Comparison of ENCODE assay signal across 24 cellular contexts in genomic region chr10:73791871-73792400, GRCh38. TPM values are rescaled to one million over a fixed set of nuclear protein-coding genes. Genes with fewer than 3 reads are reported as not detected.
DNase-seq lines count a peak whose midpoint lies in the region; ATAC-seq and TF ChIP-seq lines count a peak whose summit lies in the region.
"Had no signal": no experiment of that assay in that cellular context is flagged by ENCODE, and none has a peak within 500 bp of the region (broad histone marks: within the 10 kb centered on the region; RNA-seq: fewer than 3 reads in every experiment).

No MANE protein-coding gene starts in this region.

- peak; percentile 15 to 18 for ATAC-seq in activated T-cell treated with anti-CD3 and anti-CD28 coated beads, Interleukin-2, amount 50 U/mL, for 72 hours (replicated peaks in 1 of 2)
- ATAC-seq in activated T-cell treated with anti-CD3 and anti-CD28 coated beads, Interleukin-2, amount 50 U/mL, for 4 hours = no peak
- ATAC-seq in esophagus mucosa (peak; percentile 14), omental fat pad (ENCODE audit: low FRiP score) (peak; percentile 7), GM18520 (IDR thresholded peaks at IDR 0.05; ENCODE audit: unreplicated experiment) (no peak), GM18868 (IDR thresholded peaks at IDR 0.05; ENCODE audit: unreplicated experiment) (no peak)
- ATAC-seq in stimulated activated memory B cell treated with anti-CD40 and anti-IgM and Interleukin-4, amounts not matched to agents 10 μg/mL and 1 μg/mL and 100 μg/mL, for 72 hours = no peak
- ATAC-seq: A549 had no signal

- H3K4me3 Mint-ChIP-seq in activated T-cell treated with anti-CD3 and anti-CD28 coated beads, Interleukin-2, amount 50 U/mL, for 72 hours = no peak overlapping the region
- H3K4me3 Mint-ChIP-seq in activated T-cell treated with anti-CD3 and anti-CD28 coated beads, Interleukin-2, amount 50 U/mL, for 4 hours = no peak overlapping the region
- no peak overlapping the region for H3K4me3 Mint-ChIP-seq in stimulated activated memory B cell treated with anti-CD40 and anti-IgM and Interleukin-4, amounts not matched to agents 10 μg/mL and 1 μg/mL and 100 μg/mL, for 72 hours
- H3K4me3 Mint-ChIP-seq: B cell, CD14-positive monocyte had no signal

- peaks cover 21% of the 10 kb centered on the region for H3K4me1 Mint-ChIP-seq in activated T-cell treated with anti-CD3 and anti-CD28 coated beads, Interleukin-2, amount 50 U/mL, for 72 hours (ENCODE audit: low read depth)
- peaks cover 9% of the 10 kb centered on the region for H3K4me1 Mint-ChIP-seq in activated T-cell treated with anti-CD3 and anti-CD28 coated beads, Interleukin-2, amount 50 U/mL, for 4 hours (ENCODE audit: low read depth)
- H3K4me1 Mint-ChIP-seq in stimulated activated memory B cell treated with anti-CD40 and anti-IgM and Interleukin-4, amounts not matched to agents 10 μg/mL and 1 μg/mL and 100 μg/mL, for 72 hours = peaks cover 22% of the 10 kb centered on the region

- H3K27ac Mint-ChIP-seq in activated T-cell treated with anti-CD3 and anti-CD28 coated beads, Interleukin-2, amount 50 U/mL, for 72 hours = no peak overlapping the region
- H3K27ac Mint-ChIP-seq in stimulated activated memory B cell treated with anti-CD40 and anti-IgM and Interleukin-4, amounts not matched to agents 10 μg/mL and 1 μg/mL and 100 μg/mL, for 72 hours = no peak overlapping the region
- H3K27ac Mint-ChIP-seq: B cell had no signal

- H3K27me3 ChIP-seq in H7 (ENCODE audit: control insufficient read depth, insufficient read depth, low read length) = no peaks in the 10 kb centered on the region

- TF ChIP-seq CTCF in omental fat pad (IDR thresholded peaks at IDR 0.05) = no peak

- DNase-seq in activated T-cell treated with anti-CD3 and anti-CD28 coated beads, Interleukin-2, amount 50 U/mL, for 72 hours = no peak
- DNase-seq in activated T-cell treated with anti-CD3 and anti-CD28 coated beads, Interleukin-2, amount 50 U/mL, for 4 hours = no peak
- peak; percentile 47 for DNase-seq in H7
- no peak for DNase-seq in omental fat pad (ENCODE audit: low spot score)
- DNase-seq: EL, GF-D8, KBM-7, NCI-H1092 treated with DMSO at 0.1 percent for 48 hours, NCI-H146, NCI-H2029, NCI-H226, NCI-H510A treated with DMSO at 0.1 percent for 48 hours, NCI-H748 treated with DMSO at 0.1 percent for 48 hours, PC-9, RPMI8226, SHP77 treated with DMSO at 0.1 percent for 48 hours had no signal

- peaks cover 13% of the 10 kb centered on the region for H3K36me3 ChIP-seq in H7 (replicated peaks; ENCODE audit: control insufficient read depth, insufficient read depth, low read length)

- no peaks in the 10 kb centered on the region for H3K27me3 Mint-ChIP-seq in activated T-cell treated with anti-CD3 and anti-CD28 coated beads, Interleukin-2, amount 50 U/mL, for 72 hours (ENCODE audit: low read depth)
- no peaks in the 10 kb centered on the region for H3K27me3 Mint-ChIP-seq in activated T-cell treated with anti-CD3 and anti-CD28 coated beads, Interleukin-2, amount 50 U/mL, for 4 hours (ENCODE audit: low read depth)
- H3K27me3 Mint-ChIP-seq in stimulated activated memory B cell treated with anti-CD40 and anti-IgM and Interleukin-4, amounts not matched to agents 10 μg/mL and 1 μg/mL and 100 μg/mL, for 72 hours = no peaks in the 10 kb centered on the region
- H3K27me3 Mint-ChIP-seq: B cell had no signal

- H3K36me3 Mint-ChIP-seq in activated T-cell treated with anti-CD3 and anti-CD28 coated beads, Interleukin-2, amount 50 U/mL, for 72 hours (ENCODE audit: insufficient read depth in 2 of 2) = peaks cover 7 to 22% of the 10 kb centered on the region in 2 donors
- peaks cover 39% of the 10 kb centered on the region for H3K36me3 Mint-ChIP-seq in activated T-cell treated with anti-CD3 and anti-CD28 coated beads, Interleukin-2, amount 50 U/mL, for 4 hours (ENCODE audit: insufficient read depth)
- peaks cover 74% of the 10 kb centered on the region for H3K36me3 Mint-ChIP-seq in stimulated activated memory B cell treated with anti-CD40 and anti-IgM and Interleukin-4, amounts not matched to agents 10 μg/mL and 1 μg/mL and 100 μg/mL, for 72 hours

- no peak overlapping the region for H3K4me3 ChIP-seq in H7 (ENCODE audit: insufficient read depth, low read depth, low read length)
- H3K4me3 ChIP-seq: A549, HAP-1, PC-9 had no signal

- no peaks in the 10 kb centered on the region for H3K9me3 Mint-ChIP-seq in activated T-cell treated with anti-CD3 and anti-CD28 coated beads, Interleukin-2, amount 50 U/mL, for 72 hours
- no peaks in the 10 kb centered on the region for H3K9me3 Mint-ChIP-seq in activated T-cell treated with anti-CD3 and anti-CD28 coated beads, Interleukin-2, amount 50 U/mL, for 4 hours
- H3K9me3 Mint-ChIP-seq in stimulated activated memory B cell treated with anti-CD40 and anti-IgM and Interleukin-4, amounts not matched to agents 10 μg/mL and 1 μg/mL and 100 μg/mL, for 72 hours = no peaks in the 10 kb centered on the region

RNA-seq across cellular contexts. Expression of gene ZSWIM8, which starts 6.5 kb away (rescaled TPM):
- total RNA-seq in activated T-cell treated with anti-CD3 and anti-CD28 coated beads, Interleukin-2, amount 50 U/mL, for 72 hours = 10 to 100 TPM; 72.0 to 81.3 TPM
- 10 to 100 TPM; 31.3 to 41.2 (median 40.5) TPM for total RNA-seq in activated T-cell treated with anti-CD3 and anti-CD28 coated beads, Interleukin-2, amount 50 U/mL, for 4 hours
- 21.8 and 59.8 TPM in 2 replicates for total RNA-seq in H7 (2014; rRNA removed; shearing (Covaris generic))
- 71.7 TPM for total RNA-seq in esophagus mucosa
- total RNA-seq in omental fat pad = 100 to 1,000 TPM in 1 of 4 donors, 10 to 100 TPM in 3; 63.2 to 128 (median 79.3) TPM

RNA-seq across cellular contexts. Expression of gene CHCHD1, which starts 10.1 kb away (rescaled TPM):
- 10 to 100 TPM; 22.5 to 23.5 TPM for total RNA-seq in activated T-cell treated with anti-CD3 and anti-CD28 coated beads, Interleukin-2, amount 50 U/mL, for 72 hours
- 10 to 100 TPM; 34.7 to 35.9 (median 35.9) TPM for total RNA-seq in activated T-cell treated with anti-CD3 and anti-CD28 coated beads, Interleukin-2, amount 50 U/mL, for 4 hours
- 82.7 and 91.4 TPM in 2 replicates for total RNA-seq in H7 (2014; rRNA removed; shearing (Covaris generic))
- total RNA-seq in esophagus mucosa (23.5 TPM), omental fat pad (10 to 100 TPM; 20.5 to 29.1 (median 25.0) TPM)

RNA-seq across cellular contexts. Expression of gene NDST2, which starts 19.5 kb away (rescaled TPM):
- 100 to 1,000 TPM; 120 to 127 TPM for total RNA-seq in activated T-cell treated with anti-CD3 and anti-CD28 coated beads, Interleukin-2, amount 50 U/mL, for 72 hours
- total RNA-seq in activated T-cell treated with anti-CD3 and anti-CD28 coated beads, Interleukin-2, amount 50 U/mL, for 4 hours = 10 to 100 TPM; 51.1 to 67.1 (median 58.7) TPM
- total RNA-seq in H7 (2014; rRNA removed; shearing (Covaris generic)) = 26.0 and 31.6 TPM in 2 replicates
- total RNA-seq in esophagus mucosa = 15.9 TPM
- total RNA-seq in omental fat pad = 10 to 100 TPM; 21.4 to 66.2 (median 35.7) TPM

RNA-seq across cellular contexts. Expression of gene SEC24C, which starts 47.8 kb away (rescaled TPM):
- total RNA-seq in activated T-cell treated with anti-CD3 and anti-CD28 coated beads, Interleukin-2, amount 50 U/mL, for 72 hours = 100 to 1,000 TPM; 105 to 119 TPM
- 100 to 1,000 TPM; 101 to 109 (median 107) TPM for total RNA-seq in activated T-cell treated with anti-CD3 and anti-CD28 coated beads, Interleukin-2, amount 50 U/mL, for 4 hours
- 76.2 and 84.2 TPM in 2 replicates for total RNA-seq in H7 (2014; rRNA removed; shearing (Covaris generic))
- total RNA-seq in esophagus mucosa (53.1 TPM), omental fat pad (10 to 100 TPM; 45.1 to 53.7 (median 47.5) TPM)

Comparison
In these comparisons a context has a peak if more than half of its experiments do, and no peak if none do; other contexts are left out.
1. ATAC-seq: peak in activated T-cell treated with anti-CD3 and anti-CD28 coated beads, Interleukin-2, amount 50 U/mL, for 72 hours (2 of 2), esophagus mucosa (single experiment) and omental fat pad (single experiment); none in activated T-cell treated with anti-CD3 and anti-CD28 coated beads, Interleukin-2, amount 50 U/mL, for 4 hours (0 of 2), GM18520 (single experiment), GM18868 (single experiment) and stimulated activated memory B cell treated with anti-CD40 and anti-IgM and Interleukin-4, amounts not matched to agents 10 μg/mL and 1 μg/mL and 100 μg/mL, for 72 hours (single experiment).